9 cellular contexts compared by ENCODE assay signal in the genomic region with DNA sequence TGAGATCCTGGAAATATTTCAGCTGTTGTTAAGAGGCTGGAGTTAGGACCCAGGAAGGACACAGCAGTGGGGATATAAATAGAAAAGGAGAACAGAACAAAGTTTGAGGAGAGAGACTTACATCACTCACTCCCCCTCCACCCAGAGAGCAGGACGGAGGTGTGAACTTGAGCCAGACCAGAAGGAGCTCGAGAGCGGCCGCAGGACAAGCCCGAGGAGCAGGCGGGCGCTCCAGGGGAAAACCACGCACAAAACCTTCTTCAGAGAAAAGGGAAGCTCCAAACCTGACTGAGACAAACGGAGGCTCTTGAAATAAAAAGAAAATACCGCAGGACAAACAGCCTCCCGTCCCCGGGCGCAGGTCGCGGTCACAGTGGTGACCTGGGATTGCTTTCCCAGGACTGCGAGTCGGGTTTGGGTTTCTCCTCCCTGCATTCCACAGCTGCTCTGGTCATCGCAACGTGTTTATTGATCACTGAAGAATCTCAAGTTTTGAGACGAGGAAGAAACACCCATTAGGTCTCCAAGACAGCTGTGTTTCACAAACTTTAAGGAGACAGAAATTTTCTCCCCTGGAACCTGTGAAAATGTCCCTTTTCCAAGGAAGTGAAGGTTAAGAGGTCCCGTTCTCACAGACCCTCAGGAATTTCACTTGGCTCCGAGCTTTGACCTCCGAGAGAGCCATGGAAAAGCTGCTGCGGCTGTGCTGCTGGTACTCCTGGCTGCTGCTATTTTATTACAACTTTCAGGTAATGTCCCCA. TPM values are rescaled to one million over a fixed set of nuclear protein-coding genes. Genes with fewer than 3 reads are reported as not detected.
A peak's percentile ranks its signal among the peaks of the same experiment; 100 is the strongest.
DNase-seq lines count a peak whose midpoint lies in the region; ATAC-seq and TF ChIP-seq lines count a peak whose summit lies in the region.
"Had no signal": no experiment of that assay in that cellular context is flagged by ENCODE, and none has a peak within 500 bp of the region (broad histone marks: within the 10 kb centered on the region; RNA-seq: fewer than 3 reads in every experiment).

Gene ADGRD1 (plus strand): TSS at position 125 of the 761 bp plus-strand sequence. CDS start 559 bp downstream, at position 684.

- TF ChIP-seq CTCF in GM10266 (IDR thresholded peaks at IDR 0.05; ENCODE audit: control insufficient read depth, insufficient read depth, low read depth, missing control alignments) (no peak), WI38 (IDR thresholded peaks at IDR 0.05; ENCODE audit: low read depth, low read length) (no peak)

- H3K27ac Mint-ChIP-seq in T-helper 17 cell = no peak within 1 kb of the TSS

- H3K4me3 Mint-ChIP-seq in T-helper 17 cell = no peak within 1 kb of the TSS

- H3K27me3 Mint-ChIP-seq in T-helper 17 cell = peaks cover 46% of the 10 kb centered on the region

- peak within 1 kb of the TSS; percentile 33 for H3K4me3 ChIP-seq in WI38 (ENCODE audit: low read depth, low read length)
- H3K4me3 ChIP-seq in skeletal muscle cell (ENCODE audit: low read depth, low read length) = no peak within 1 kb of the TSS

- ATAC-seq in GM18519 (IDR thresholded peaks at IDR 0.05; ENCODE audit: low FRiP score, unreplicated experiment) = no peak
- no peak for ATAC-seq in T-helper 17 cell

- H3K9me3 ChIP-seq in T-helper 17 cell (ENCODE audit: control insufficient read depth, low read length, poor library complexity, severe bottlenecking) = no peaks in the 10 kb centered on the region
- H3K9me3 ChIP-seq: neutrophil had no signal

- DNase-seq in GM10266 (ENCODE audit: extremely low spot score) (peak; percentile 53), iPS-NIHi7 (ENCODE audit: extremely low spot score) (peak; percentile 46), skeletal muscle cell (ENCODE audit: low read depth) (peak; percentile 3), NCI-H2107 (lab: John Stamatoyannopoulos, UW) (no peak), T-helper 17 cell (no peak)
- DNase-seq in activated CD8-positive, alpha-beta memory T cell treated with anti-CD3 and anti-CD28 coated beads for 24 hours = no peak

- peaks cover 5% of the 10 kb centered on the region for H3K4me1 Mint-ChIP-seq in T-helper 17 cell

- no peaks in the 10 kb centered on the region for H3K36me3 Mint-ChIP-seq in T-helper 17 cell (ENCODE audit: low read depth)

RNA-seq across cellular contexts. Expression of gene ADGRD1, which starts in this region (rescaled TPM):
- total RNA-seq in T-helper 17 cell = under 1 TPM in 1 of 2 donors, not detected in 1; 0.67 TPM

Comparison
In these comparisons a context has a peak if more than half of its experiments do, and no peak if none do; other contexts are left out.
1. DNase-seq: peak in GM10266 (single experiment), iPS-NIHi7 (single experiment) and skeletal muscle cell (single experiment); none in activated CD8-positive, alpha-beta memory T cell treated with anti-CD3 and anti-CD28 coated beads for 24 hours (single experiment), NCI-H2107 (single experiment) and T-helper 17 cell (0 of 3).